Comparison of ENCODE assay signal across 24 cellular contexts in genomic region chr16:56748191-56748590, GRCh38. TPM values are rescaled to one million over a fixed set of nuclear protein-coding genes. Genes with fewer than 3 reads are reported as not detected.
DNase-seq lines count a peak whose midpoint lies in the region; ATAC-seq and TF ChIP-seq lines count a peak whose summit lies in the region.
"Had no signal": no experiment of that assay in that cellular context is flagged by ENCODE, and none has a peak within 500 bp of the region (broad histone marks: within the 10 kb centered on the region; RNA-seq: fewer than 3 reads in every experiment).

No MANE protein-coding gene starts in this region.

- intact Hi-C loops in esophagus muscularis mucosa (cut with DNase I) = loop anchor here (10.0 kb wide), 1 partner anchor 187 kb away; the partner anchor contains the start of gene HERPUD1

- ATAC-seq in GM18858 (IDR thresholded peaks at IDR 0.05; ENCODE audit: unreplicated experiment) (no peak), HG03095 (IDR thresholded peaks at IDR 0.05; ENCODE audit: unreplicated experiment) (no peak)
- ATAC-seq: CD8-positive, alpha-beta T cell; heart right ventricle had no signal

- peak overlapping the region; percentile 23; the same call in 1 of the 2 replicates for H3K4me3 ChIP-seq in BE2C (ENCODE audit: low read depth, low read length)
- no peak overlapping the region for H3K4me3 ChIP-seq in esophagus muscularis mucosa
- H3K4me3 ChIP-seq: heart right ventricle had no signal

- DNase-seq in BE2C (peak; percentile 80), NCI-H2171 (lab: John Stamatoyannopoulos, UW) (peak; percentile 78), esophagus muscularis mucosa (ENCODE audit: extremely low spot score) (no peak), retina (peak; percentile 18), nucleus accumbens (lab: John Stamatoyannopoulos, UW) (no peak), NCI-H2081 treated with DMSO at 0.1 percent for 48 hours (lab: John Stamatoyannopoulos, UW) (no peak)
- DNase-seq: activated B cell treated with CpG ODN at 0.5 μM for 24 hours; CD8-positive, alpha-beta T cell; central memory CD4-positive, alpha-beta T cell; effector CD8-positive, alpha-beta T cell; HCEC 1CT; heart right ventricle; immature natural killer cell; naive B cell; NCI-H1105 treated with DMSO at 0.1 percent for 48 hours; NCI-H2107; NCI-H748 treated with DMSO at 0.1 percent for 48 hours; SHP77 treated with DMSO at 0.1 percent for 48 hours; small intestine; stimulated activated CD4-positive, alpha-beta T cell treated with anti-CD3 and anti-CD28 coated beads, Interleukin-4, amount 100 ng/mL, for 4 hours had no signal

- H3K36me3 ChIP-seq in BE2C = peaks cover 16% of the 10 kb centered on the region
- no peaks in the 10 kb centered on the region for H3K36me3 ChIP-seq in esophagus muscularis mucosa

- TF ChIP-seq POLR2A in esophagus muscularis mucosa (IDR thresholded peaks at IDR 0.05; ENCODE audit: low read depth) = no peak

- H3K27me3 ChIP-seq in BE2C (no peaks in the 10 kb centered on the region), esophagus muscularis mucosa (no peaks in the 10 kb centered on the region)
- H3K27me3 ChIP-seq: heart right ventricle had no signal

- H3K9me3 ChIP-seq in BE2C (no peaks in the 10 kb centered on the region), esophagus muscularis mucosa (no peaks in the 10 kb centered on the region)
- H3K9me3 ChIP-seq: heart right ventricle had no signal

- TF ChIP-seq CTCF in BE2C (IDR thresholded peaks at IDR 0.05; ENCODE audit: low read depth, low read length) (no peak), esophagus muscularis mucosa (IDR thresholded peaks at IDR 0.05) (no peak)

- peaks cover 13% of the 10 kb centered on the region for H3K4me1 ChIP-seq in BE2C
- peaks cover 44 to 75% (median 64%) of the 10 kb centered on the region in 4 donors for H3K4me1 ChIP-seq in esophagus muscularis mucosa

- H3K27ac ChIP-seq in esophagus muscularis mucosa (replicated peaks in 1 of 4) = peak overlapping the region; percentile 39 to 47 (median 44)
- H3K27ac ChIP-seq: KMS-11, parathyroid adenoma had no signal

- 93% methylated on average over 10 of the region's 10 CpGs for WGBS in esophagus muscularis mucosa

- no peak for TF ChIP-seq EP300 in esophagus muscularis mucosa (IDR thresholded peaks at IDR 0.05)

RNA-seq across cellular contexts. Expression of gene NUP93, which starts 18.3 kb away (rescaled TPM):
- 109 TPM for polyA plus RNA-seq in BE2C (2012; ENCODE audit: insufficient read depth, insufficient read length, low read depth)
- total RNA-seq in esophagus muscularis mucosa = 10 to 100 TPM; 34.0 to 47.5 (median 36.5) TPM

Comparison
In these comparisons a context has a peak if more than half of its experiments do, and no peak if none do; other contexts are left out.
1. DNase-seq: peak in BE2C (single experiment), NCI-H2171 (single experiment) and retina (single experiment); none in esophagus muscularis mucosa (single experiment), nucleus accumbens (0 of 56) and NCI-H2081 treated with DMSO at 0.1 percent for 48 hours (single experiment).